8 cellular contexts compared by ENCODE assay signal in the genomic region with DNA sequence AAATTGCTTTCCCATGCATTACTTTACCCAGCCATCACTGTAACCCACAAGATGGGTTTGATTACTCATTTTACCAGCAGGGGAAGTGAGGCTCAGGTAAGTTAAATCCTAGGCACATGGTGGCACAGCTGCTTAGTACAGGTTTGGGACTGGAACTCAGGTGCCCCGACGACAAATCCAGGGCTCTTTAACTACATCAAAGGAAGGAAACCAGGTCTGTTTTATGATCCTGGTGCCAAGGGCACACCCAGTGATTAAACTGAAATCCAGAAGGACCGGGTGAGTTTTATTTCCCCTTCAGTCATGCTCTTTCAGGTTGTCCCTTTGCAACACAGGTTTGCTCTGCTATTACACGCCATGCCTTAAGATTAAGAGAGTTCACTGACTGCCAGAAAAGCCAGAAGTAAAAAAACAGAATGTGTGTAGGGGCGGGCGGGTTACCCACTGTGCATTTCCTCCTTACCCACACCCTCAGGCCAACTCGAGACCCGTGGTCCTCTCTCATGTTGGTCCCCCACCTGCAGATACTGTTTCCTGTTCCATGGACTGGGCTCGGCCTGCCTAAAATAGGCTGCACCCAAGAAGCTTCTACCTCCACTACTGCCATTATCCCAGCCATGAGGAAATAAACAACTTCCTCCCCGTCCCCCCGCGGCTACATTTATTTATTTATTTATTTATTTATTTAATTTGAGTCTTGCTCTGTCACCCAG. TPM values are rescaled to one million over a fixed set of nuclear protein-coding genes. Genes with fewer than 3 reads are reported as not detected.
A peak's percentile ranks its signal among the peaks of the same experiment; 100 is the strongest.
DNase-seq lines count a peak whose midpoint lies in the region; FAIRE-seq and TF ChIP-seq lines count a peak whose summit lies in the region.

No MANE protein-coding gene starts in this region.

- no peaks in the 10 kb centered on the region for H3K27me3 Mint-ChIP-seq in activated T-helper 2 cell treated with anti-CD3 and anti-CD28 coated beads, Interferon-gamma antibody, Interleukin-2, Interleukin-4, amounts not matched to agents 10 μg/mL and 5 μg/mL and 100 μg/mL, durations not matched to agents 14 hours and 24 hours and 36 hours (ENCODE audit: low read depth)

- H3K4me1 ChIP-seq in liver (ENCODE audit: control insufficient read depth in 4 of 4, insufficient read depth in 4 of 4, low read length in 3 of 4) (peaks cover 10 to 22% (median 19%) of the 10 kb centered on the region in 4 donors), tibial nerve (peaks cover 0 to 25% (median 9%) of the 10 kb centered on the region in 4 donors)

- no peak overlapping the region for H3K9ac ChIP-seq in liver (ENCODE audit: low read depth in 1 of 2, low read length in 2 of 2)

- H3K36me3 Mint-ChIP-seq in activated T-helper 2 cell treated with anti-CD3 and anti-CD28 coated beads, Interferon-gamma antibody, Interleukin-2, Interleukin-4, amounts not matched to agents 10 μg/mL and 5 μg/mL and 100 μg/mL, durations not matched to agents 14 hours and 24 hours and 36 hours (ENCODE audit: low read depth), result no peaks in the 10 kb centered on the region

- no peaks in the 10 kb centered on the region for H3K9me3 ChIP-seq in liver (ENCODE audit: control insufficient read depth in 4 of 4, low read length in 3 of 4)
- H3K9me3 ChIP-seq in tibial nerve, result no peaks in the 10 kb centered on the region

- no peaks in the 10 kb centered on the region for H3K9me3 Mint-ChIP-seq in activated T-helper 2 cell treated with anti-CD3 and anti-CD28 coated beads, Interferon-gamma antibody, Interleukin-2, Interleukin-4, amounts not matched to agents 10 μg/mL and 5 μg/mL and 100 μg/mL, durations not matched to agents 14 hours and 24 hours and 36 hours

- TF ChIP-seq POLR2A in tibial nerve (IDR thresholded peaks at IDR 0.05), result no peak

- intact Hi-C loops in activated T-helper 2 cell treated with anti-CD3 and anti-CD28 coated beads, Interferon-gamma antibody, Interleukin-2, Interleukin-4, amounts not matched to agents 10 μg/mL and 5 μg/mL and 100 μg/mL, durations not matched to agents 14 hours and 24 hours and 36 hours (cut with micrococcal nuclease), result loop anchor here (2.0 to 5.0 kb wide), 4 partner anchors 73 to 247 kb away; partner anchors contain the start of genes MKRN1 and PARP12

- DNase-seq in activated CD4-positive, alpha-beta T cell treated with anti-CD3 and anti-CD28 coated beads for 4 hours, result peak; percentile 43 to 51
- DNase-seq in activated CD4-positive, alpha-beta T cell treated with anti-CD3 and anti-CD28 coated beads for 48 hours, result no peak
- no peak for DNase-seq in activated T-helper 2 cell treated with anti-CD3 and anti-CD28 coated beads, Interferon-gamma antibody, Interleukin-2, Interleukin-4, amounts not matched to agents 10 μg/mL and 5 μg/mL and 100 μg/mL, durations not matched to agents 14 hours and 24 hours and 36 hours (ENCODE audit: low spot score)
- DNase-seq in tibial nerve (ENCODE audit: low spot score in 2 of 2) (no peak), glomerular visceral epithelial cell (ENCODE audit: extremely low spot score) (no peak), HTR-8/SVneo (ENCODE audit: insufficient read length, low spot score) (no peak)
- no peak for DNase-seq in activated effector memory CD4-positive, alpha-beta T cell treated with Interleukin-2 at 50 U/mL for 16 hours

- H3K4me3 Mint-ChIP-seq in activated T-helper 2 cell treated with anti-CD3 and anti-CD28 coated beads, Interferon-gamma antibody, Interleukin-2, Interleukin-4, amounts not matched to agents 10 μg/mL and 5 μg/mL and 100 μg/mL, durations not matched to agents 14 hours and 24 hours and 36 hours (ENCODE audit: low read depth), result peak overlapping the region; percentile 86

- no peaks in the 10 kb centered on the region for H3K36me3 ChIP-seq in liver (ENCODE audit: control insufficient read depth in 4 of 4, insufficient read depth in 3 of 4, low read depth in 1 of 4, low read length in 3 of 4)
- H3K36me3 ChIP-seq in tibial nerve, result no peaks in the 10 kb centered on the region

- H3K4me3 ChIP-seq in liver (ENCODE audit: low read depth in 1 of 3, low read length in 3 of 3) (peak overlapping the region in 2 of 3 donors; percentile 65 to 68), tibial nerve (peak overlapping the region in 3 of 4 donors; percentile 38 to 55 (median 54))

- H3K27me3 ChIP-seq in liver (ENCODE audit: control insufficient read depth in 4 of 4, insufficient read depth in 4 of 4, low read length in 3 of 4) (peaks cover 0 to 2% (median 0%) of the 10 kb centered on the region in 4 donors), tibial nerve (peaks cover 0 to 25% of the 10 kb centered on the region in 2 donors)

- H3K27ac Mint-ChIP-seq in activated T-helper 2 cell treated with anti-CD3 and anti-CD28 coated beads, Interferon-gamma antibody, Interleukin-2, Interleukin-4, amounts not matched to agents 10 μg/mL and 5 μg/mL and 100 μg/mL, durations not matched to agents 14 hours and 24 hours and 36 hours, result peak overlapping the region; percentile 92

- TF ChIP-seq EP300 in tibial nerve (IDR thresholded peaks at IDR 0.05), result no peak

- H3K27ac ChIP-seq in liver (ENCODE audit: low read depth in 1 of 2, low read length in 2 of 2), result peak overlapping the region in 1 of 2 donors; percentile 18
- peak overlapping the region in 2 of 4 donors; percentile 45 to 89 for H3K27ac ChIP-seq in tibial nerve

- no peak for FAIRE-seq in HTR-8/SVneo (lab: Jason Lieb, UNC)

- no peak for TF ChIP-seq CTCF in liver (IDR thresholded peaks at IDR 0.05; ENCODE audit: low read depth, low read length, missing input control)
- no peak for TF ChIP-seq CTCF in tibial nerve (IDR thresholded peaks at IDR 0.05)

- peaks cover 22% of the 10 kb centered on the region for H3K4me1 Mint-ChIP-seq in activated T-helper 2 cell treated with anti-CD3 and anti-CD28 coated beads, Interferon-gamma antibody, Interleukin-2, Interleukin-4, amounts not matched to agents 10 μg/mL and 5 μg/mL and 100 μg/mL, durations not matched to agents 14 hours and 24 hours and 36 hours (ENCODE audit: low read depth)

- no peak for TF ChIP-seq RAD21 in liver (IDR thresholded peaks at IDR 0.05)

- WGBS in liver, result 48% methylated on average over 12 of the region's 12 CpGs
- WGBS in tibial nerve, 2 donors, result 52 to 59% methylated on average over 12 of the region's 12 CpGs

TF ChIP-seq in liver, 16 proteins besides CTCF, POLR2A, EP300 and RAD21:
- TF ChIP-seq YY1 (IDR thresholded peaks at IDR 0.05), result no peak
- TF ChIP-seq FOXA2 (IDR thresholded peaks at IDR 0.05), result no peak
- TF ChIP-seq EGR1 (IDR thresholded peaks at IDR 0.05; ENCODE audit: low read depth in 2 of 2), result no peak
- TF ChIP-seq SP1 (IDR thresholded peaks at IDR 0.05), result no peak

RNA-seq across cellular contexts. Expression of gene KDM7A, which starts 55.2 kb away (rescaled TPM):
- 10.4 and 12.5 TPM in 2 replicates for total RNA-seq in activated T-helper 2 cell treated with anti-CD3 and anti-CD28 coated beads, Interferon-gamma antibody, Interleukin-2, Interleukin-4, amounts not matched to agents 10 μg/mL and 5 μg/mL and 100 μg/mL, durations not matched to agents 14 hours and 24 hours and 36 hours
- total RNA-seq in liver (10 to 100 TPM; 17.2 to 27.5 TPM), tibial nerve (10 to 100 TPM; 15.3 to 34.5 (median 23.2) TPM)
- polyA plus RNA-seq in liver, result 1 to 10 TPM; 1.9 to 2.5 TPM

Comparison
In these comparisons a context has a peak if more than half of its experiments do, and no peak if none do; other contexts are left out.
1. DNase-seq: peak in activated CD4-positive, alpha-beta T cell treated with anti-CD3 and anti-CD28 coated beads for 4 hours (2 of 2); none in activated CD4-positive, alpha-beta T cell treated with anti-CD3 and anti-CD28 coated beads for 48 hours (single experiment), activated T-helper 2 cell treated with anti-CD3 and anti-CD28 coated beads, Interferon-gamma antibody, Interleukin-2, Interleukin-4, amounts not matched to agents 10 μg/mL and 5 μg/mL and 100 μg/mL, durations not matched to agents 14 hours and 24 hours and 36 hours (single experiment), tibial nerve (0 of 2), glomerular visceral epithelial cell (single experiment), HTR-8/SVneo (single experiment) and activated effector memory CD4-positive, alpha-beta T cell treated with Interleukin-2 at 50 U/mL for 16 hours (single experiment).